1 cellular context compared by ENCODE assay signal in the genomic region with DNA sequence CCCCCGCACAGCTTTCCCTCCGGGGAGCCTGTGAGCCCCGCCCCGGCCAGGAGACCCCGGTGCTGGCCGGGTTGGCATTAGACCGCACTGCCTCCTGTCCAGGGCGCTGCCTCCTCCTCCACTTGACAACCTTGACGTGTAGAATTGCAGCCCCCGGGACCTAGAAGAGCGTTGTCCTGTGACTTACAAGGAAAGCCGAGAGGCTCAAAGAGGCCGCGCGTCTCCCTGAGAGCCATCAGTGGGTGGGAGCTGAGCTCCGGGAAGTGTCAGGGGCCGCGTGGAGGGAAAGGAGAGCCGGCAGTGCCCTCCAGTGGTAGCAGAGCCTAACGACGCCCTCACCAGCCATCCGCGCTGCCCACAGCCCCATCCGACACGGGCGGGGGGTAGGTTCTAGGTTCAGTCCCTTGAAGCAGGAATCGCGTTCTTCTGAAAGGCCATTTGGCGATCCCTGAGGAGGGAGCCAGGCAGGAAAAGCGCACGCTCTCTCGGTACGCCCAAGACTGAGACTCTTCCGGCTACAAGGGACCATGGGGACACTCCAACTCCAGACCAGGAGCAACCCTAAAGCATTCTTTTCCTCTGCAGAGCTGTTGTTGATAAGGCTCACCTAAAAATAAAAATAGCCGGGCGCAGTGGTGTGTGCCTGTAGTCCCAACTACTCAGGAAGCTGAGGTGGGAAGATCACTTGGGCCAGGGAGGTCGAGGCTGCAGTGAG.
TF ChIP-seq lines count a peak whose summit lies in the region.

No MANE protein-coding gene starts in this region.

TF ChIP-seq in GM23338, 12 proteins besides CTCF, POLR2A, EP300 and RAD21 (continued from another document):
- TF ChIP-seq, protein P1, sequence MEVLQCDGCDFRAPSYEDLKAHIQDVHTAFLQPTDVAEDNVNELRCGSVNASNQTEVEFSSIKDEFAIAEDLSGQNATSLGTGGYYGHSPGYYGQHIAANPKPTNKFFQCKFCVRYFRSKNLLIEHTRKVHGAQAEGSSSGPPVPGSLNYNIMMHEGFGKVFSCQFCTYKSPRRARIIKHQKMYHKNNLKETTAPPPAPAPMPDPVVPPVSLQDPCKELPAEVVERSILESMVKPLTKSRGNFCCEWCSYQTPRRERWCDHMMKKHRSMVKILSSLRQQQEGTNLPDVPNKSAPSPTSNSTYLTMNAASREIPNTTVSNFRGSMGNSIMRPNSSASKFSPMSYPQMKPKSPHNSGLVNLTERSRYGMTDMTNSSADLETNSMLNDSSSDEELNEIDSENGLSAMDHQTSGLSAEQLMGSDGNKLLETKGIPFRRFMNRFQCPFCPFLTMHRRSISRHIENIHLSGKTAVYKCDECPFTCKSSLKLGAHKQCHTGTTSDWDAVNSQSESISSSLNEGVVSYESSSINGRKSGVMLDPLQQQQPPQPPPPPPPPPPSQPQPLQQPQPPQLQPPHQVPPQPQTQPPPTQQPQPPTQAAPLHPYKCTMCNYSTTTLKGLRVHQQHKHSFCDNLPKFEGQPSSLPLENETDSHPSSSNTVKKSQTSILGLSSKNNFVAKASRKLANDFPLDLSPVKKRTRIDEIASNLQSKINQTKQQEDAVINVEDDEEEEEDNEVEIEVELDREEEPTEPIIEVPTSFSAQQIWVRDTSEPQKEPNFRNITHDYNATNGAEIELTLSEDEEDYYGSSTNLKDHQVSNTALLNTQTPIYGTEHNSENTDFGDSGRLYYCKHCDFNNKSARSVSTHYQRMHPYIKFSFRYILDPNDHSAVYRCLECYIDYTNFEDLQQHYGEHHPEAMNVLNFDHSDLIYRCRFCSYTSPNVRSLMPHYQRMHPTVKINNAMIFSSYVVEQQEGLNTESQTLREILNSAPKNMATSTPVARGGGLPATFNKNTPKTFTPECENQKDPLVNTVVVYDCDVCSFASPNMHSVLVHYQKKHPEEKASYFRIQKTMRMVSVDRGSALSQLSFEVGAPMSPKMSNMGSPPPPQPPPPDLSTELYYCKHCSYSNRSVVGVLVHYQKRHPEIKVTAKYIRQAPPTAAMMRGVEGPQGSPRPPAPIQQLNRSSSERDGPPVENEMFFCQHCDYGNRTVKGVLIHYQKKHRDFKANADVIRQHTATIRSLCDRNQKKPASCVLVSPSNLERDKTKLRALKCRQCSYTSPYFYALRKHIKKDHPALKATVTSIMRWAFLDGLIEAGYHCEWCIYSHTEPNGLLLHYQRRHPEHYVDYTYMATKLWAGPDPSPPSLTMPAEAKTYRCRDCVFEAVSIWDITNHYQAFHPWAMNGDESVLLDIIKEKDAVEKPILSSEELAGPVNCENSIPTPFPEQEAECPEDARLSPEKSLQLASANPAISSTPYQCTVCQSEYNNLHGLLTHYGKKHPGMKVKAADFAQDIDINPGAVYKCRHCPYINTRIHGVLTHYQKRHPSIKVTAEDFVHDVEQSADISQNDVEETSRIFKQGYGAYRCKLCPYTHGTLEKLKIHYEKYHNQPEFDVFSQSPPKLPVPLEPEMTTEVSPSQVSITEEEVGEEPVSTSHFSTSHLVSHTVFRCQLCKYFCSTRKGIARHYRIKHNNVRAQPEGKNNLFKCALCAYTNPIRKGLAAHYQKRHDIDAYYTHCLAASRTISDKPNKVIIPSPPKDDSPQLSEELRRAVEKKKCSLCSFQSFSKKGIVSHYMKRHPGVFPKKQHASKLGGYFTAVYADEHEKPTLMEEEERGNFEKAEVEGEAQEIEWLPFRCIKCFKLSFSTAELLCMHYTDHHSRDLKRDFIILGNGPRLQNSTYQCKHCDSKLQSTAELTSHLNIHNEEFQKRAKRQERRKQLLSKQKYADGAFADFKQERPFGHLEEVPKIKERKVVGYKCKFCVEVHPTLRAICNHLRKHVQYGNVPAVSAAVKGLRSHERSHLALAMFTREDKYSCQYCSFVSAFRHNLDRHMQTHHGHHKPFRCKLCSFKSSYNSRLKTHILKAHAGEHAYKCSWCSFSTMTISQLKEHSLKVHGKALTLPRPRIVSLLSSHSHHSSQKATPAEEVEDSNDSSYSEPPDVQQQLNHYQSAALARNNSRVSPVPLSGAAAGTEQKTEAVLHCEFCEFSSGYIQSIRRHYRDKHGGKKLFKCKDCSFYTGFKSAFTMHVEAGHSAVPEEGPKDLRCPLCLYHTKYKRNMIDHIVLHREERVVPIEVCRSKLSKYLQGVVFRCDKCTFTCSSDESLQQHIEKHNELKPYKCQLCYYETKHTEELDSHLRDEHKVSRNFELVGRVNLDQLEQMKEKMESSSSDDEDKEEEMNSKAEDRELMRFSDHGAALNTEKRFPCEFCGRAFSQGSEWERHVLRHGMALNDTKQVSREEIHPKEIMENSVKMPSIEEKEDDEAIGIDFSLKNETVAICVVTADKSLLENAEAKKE (CRISPR knock-in tag; IDR thresholded peaks at IDR 0.05) = peak; percentile 21; the same call in 1 of the 2 replicates
